Comparison of ENCODE assay signal across 1 cellular context in genomic region chr15:84980196-84981053, GRCh38.
TF ChIP-seq lines count a peak whose summit lies in the region.

No MANE protein-coding gene starts in this region.

TF ChIP-seq in K562, 482 proteins besides CTCF, POLR2A, EP300 and RAD21 (continued from another document and continues in another):
- TF ChIP-seq AFF4 (CRISPR knock-in tag; IDR thresholded peaks at IDR 0.05) (peak; percentile 48; the same call in 1 of the 2 replicates), KDM2B (CRISPR knock-in tag; IDR thresholded peaks at IDR 0.05) (0 out of 2 replicates have a peak, but pooled peaks have one; percentile 64), NFXL1 (CRISPR knock-in tag; IDR thresholded peaks at IDR 0.05) (no peak), NUFIP1 (IDR thresholded peaks at IDR 0.05; ENCODE audit: partially characterized antibody) (no peak), HMBOX1 (IDR thresholded peaks at IDR 0.05) (no peak), HNRNPH1 (optimal IDR thresholded peaks at IDR 0.05; ENCODE audit: low read depth, low read length) (no peak), ZNF354B (CRISPR knock-in tag; IDR thresholded peaks at IDR 0.05) (no peak), ARID4B (CRISPR knock-in tag; IDR thresholded peaks at IDR 0.05) (peak; percentile 99), FOSL1 (tag; conservative IDR thresholded peaks at IDR 0.05) (0 out of 2 replicates have a peak, but pooled peaks have one; percentile 7), ZFP1 (CRISPR knock-in tag; IDR thresholded peaks at IDR 0.05) (no peak), IRF9 (tag; IDR thresholded peaks at IDR 0.05) (no peak), THAP7 (CRISPR knock-in tag; IDR thresholded peaks at IDR 0.05) (no peak), DMBX1 (CRISPR knock-in tag; IDR thresholded peaks at IDR 0.05; ENCODE audit: borderline replicate concordance) (no peak), NCOA6 (IDR thresholded peaks at IDR 0.05) (peak; percentile 73), ZBTB1 (CRISPR knock-in tag; IDR thresholded peaks at IDR 0.05; ENCODE audit: borderline replicate concordance, low read depth) (0 out of 2 replicates have a peak, but pooled peaks have one; percentile 25), MEIS2 (IDR thresholded peaks at IDR 0.05; ENCODE audit: partially characterized antibody) (no peak), ZNF561 (CRISPR knock-in tag; conservative IDR thresholded peaks at IDR 0.05) (no peak), RUNX1 (IDR thresholded peaks at IDR 0.05; ENCODE audit: low read depth) (no peak), NELFE (IDR thresholded peaks at IDR 0.05; ENCODE audit: insufficient read depth, insufficient read length) (no peak), CHCHD3 (CRISPR knock-in tag; IDR thresholded peaks at IDR 0.05) (no peak), KLF6 (CRISPR knock-in tag; IDR thresholded peaks at IDR 0.05; ENCODE audit: borderline replicate concordance) (no peak), TBL1XR1 (IDR thresholded peaks at IDR 0.05; ENCODE audit: low read length in 2 of 2) (0 out of 4 replicates have a peak, but pooled peaks of 1 of the 2 experiments have one; percentile 13), ZNF57 (CRISPR knock-in tag; IDR thresholded peaks at IDR 0.05) (no peak), ZNF639 (CRISPR knock-in tag; conservative IDR thresholded peaks at IDR 0.05 in 1 of 2, IDR thresholded peaks at IDR 0.05 in 1 of 2) (no peak), ZNF124 (CRISPR knock-in tag; IDR thresholded peaks at IDR 0.05) (no peak), ZNF584 (CRISPR knock-in tag; IDR thresholded peaks at IDR 0.05; ENCODE audit: low read depth) (no peak), E2F4 (CRISPR knock-in tag; IDR thresholded peaks at IDR 0.05; ENCODE audit: low read depth) (peak; percentile 43; the same call in 1 of the 2 replicates), ZNF146 (CRISPR knock-in tag; IDR thresholded peaks at IDR 0.05; ENCODE audit: unreplicated experiment) (no peak), MGA (IDR thresholded peaks at IDR 0.05) (peak; percentile 60)
